Comparison of ENCODE assay signal across 8 cellular contexts in the genomic region with DNA sequence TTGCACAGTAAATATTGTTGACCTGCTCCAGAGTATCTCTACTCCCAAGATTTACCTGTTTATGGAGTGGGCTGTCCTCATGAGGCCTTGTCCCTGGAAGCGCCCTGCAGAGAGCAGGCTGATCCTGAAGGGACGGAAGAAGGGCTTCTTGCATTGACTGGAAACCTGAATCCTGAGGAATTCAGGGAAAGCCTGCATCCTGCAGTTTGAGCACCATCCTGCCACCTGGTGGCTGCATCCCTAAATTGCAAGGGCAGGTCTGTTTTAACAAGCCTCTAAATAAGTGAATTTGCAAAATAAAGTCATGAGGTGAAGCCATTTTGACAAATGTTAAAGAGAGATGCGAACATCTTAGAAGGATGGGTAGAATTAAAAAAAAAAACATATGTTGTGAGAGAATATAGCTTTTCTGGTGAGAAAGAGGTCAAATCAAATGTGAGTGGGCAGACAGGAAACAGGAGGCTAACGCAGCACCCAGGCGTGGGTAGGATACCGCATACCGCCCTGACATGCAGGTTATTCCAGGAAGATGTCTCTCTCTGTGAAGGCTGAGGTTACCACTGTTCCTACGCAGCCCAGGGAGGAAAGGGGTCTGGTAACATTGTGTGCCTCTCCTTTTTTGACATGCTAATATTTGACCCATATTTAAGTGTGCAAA.
A peak's percentile ranks its signal among the peaks of the same experiment; 100 is the strongest.
DNase-seq lines count a peak whose midpoint lies in the region; ATAC-seq, FAIRE-seq and TF ChIP-seq lines count a peak whose summit lies in the region.

No MANE protein-coding gene starts in this region.

- no peaks in the 10 kb centered on the region for H3K27me3 ChIP-seq in small intestine (ENCODE audit: control insufficient read depth in 2 of 2, insufficient read depth in 2 of 2, low read length in 2 of 2)

- H3K27ac ChIP-seq in small intestine (ENCODE audit: low read depth in 1 of 2, low read length in 1 of 2) = peak overlapping the region in 1 of 2 donors; percentile 11

- H3K4me1 ChIP-seq in small intestine (ENCODE audit: control insufficient read depth in 2 of 2, insufficient read depth in 1 of 2, low read depth in 1 of 2, low read length in 1 of 2) = no peaks in the 10 kb centered on the region

- H3K4me3 ChIP-seq in fibroblast of villous mesenchyme (ENCODE audit: low read depth, low read length) = no peak overlapping the region
- H3K4me3 ChIP-seq in small intestine (ENCODE audit: low read depth in 1 of 2, low read length in 2 of 2) = no peak overlapping the region

- 57 to 67% (median 64%) methylated on average over 8 of the region's 8 CpGs for WGBS in small intestine, 3 donors

- DNase-seq in GM10266 (ENCODE audit: extremely low spot score) = peak; percentile 25
- peak; percentile 53 for DNase-seq in NCI-H446 treated with DMSO at 0.1 percent for 48 hours (lab: John Stamatoyannopoulos, UW)
- DNase-seq in activated T-cell treated with anti-CD3 and anti-CD28 coated beads for 1 hour (ENCODE audit: low read depth) = peak; percentile 28
- DNase-seq in fibroblast of villous mesenchyme (ENCODE audit: low read depth) = peak; percentile 39
- peak; percentile 65 for DNase-seq in small intestine

- ATAC-seq in HG03025 (IDR thresholded peaks at IDR 0.05; ENCODE audit: low FRiP score, unreplicated experiment) (no peak), GM21423 (IDR thresholded peaks at IDR 0.05; ENCODE audit: unreplicated experiment) (no peak), HG02973 (IDR thresholded peaks at IDR 0.05; ENCODE audit: unreplicated experiment) (no peak)

- H3K36me3 ChIP-seq in small intestine (ENCODE audit: control insufficient read depth in 2 of 2, insufficient read depth in 2 of 2, low read length in 2 of 2) = no peaks in the 10 kb centered on the region

- FAIRE-seq in small intestine (lab: Jason Lieb, UNC) = no peak

- H3K9me3 ChIP-seq in small intestine (ENCODE audit: control insufficient read depth, low read depth) = no peaks in the 10 kb centered on the region

- peak; percentile 68 for TF ChIP-seq CTCF in GM10266 (IDR thresholded peaks at IDR 0.05; ENCODE audit: control insufficient read depth, insufficient read depth, low read depth, missing control alignments)
- peak; percentile 55 for TF ChIP-seq CTCF in fibroblast of villous mesenchyme (IDR thresholded peaks at IDR 0.05; ENCODE audit: insufficient read depth, low read depth, low read length)
